Comparison of ENCODE assay signal across 24 cellular contexts in the genomic region with DNA sequence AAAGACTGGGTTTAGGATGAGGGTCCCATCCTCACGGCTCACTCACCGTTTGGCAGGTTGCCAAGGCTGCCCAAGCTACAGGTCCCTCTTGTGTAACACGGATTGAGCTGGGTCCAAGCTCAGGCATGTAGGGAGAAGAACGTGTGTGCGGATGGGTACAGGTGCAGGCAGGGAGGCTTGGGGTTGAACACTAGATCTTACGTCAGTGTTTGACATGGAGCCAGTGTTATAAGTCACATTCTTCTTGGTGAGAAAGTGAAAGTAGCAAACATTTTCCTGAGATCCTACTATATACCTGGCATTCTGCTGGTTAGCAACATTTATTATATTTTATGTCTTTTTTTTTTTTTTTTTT.
DNase-seq lines count a peak whose midpoint lies in the region; ATAC-seq and TF ChIP-seq lines count a peak whose summit lies in the region.
"Had no signal": no experiment of that assay in that cellular context is flagged by ENCODE, and none has a peak within 500 bp of the region (broad histone marks: within the 10 kb centered on the region; RNA-seq: fewer than 3 reads in every experiment).

No MANE protein-coding gene starts in this region.

- H3K9me3 ChIP-seq in duodenal mucosa (ENCODE audit: control insufficient read depth in 1 of 2, low read length in 2 of 2) (no peaks in the 10 kb centered on the region), mucosa of stomach (ENCODE audit: control insufficient read depth, low read length) (no peaks in the 10 kb centered on the region), thyroid gland (no peaks in the 10 kb centered on the region)
- H3K9me3 ChIP-seq: A549, right atrium auricular region, tibial nerve had no signal

- DNase-seq in Right ventricle myocardium superior = peak; percentile 45
- DNase-seq in Right ventricle myocardium inferior (ENCODE audit: missing footprints) = no peak
- DNase-seq in thyroid gland = no peak
- DNase-seq: activated CD4-positive, alpha-beta memory T cell treated with anti-CD3 and anti-CD28 coated beads, Interleukin-2, amount 10 ng/mL, durations not matched to agents 7 days and 5 days; activated CD4-positive, alpha-beta T cell treated with anti-CD3 and anti-CD28 coated beads for 1 hour; activated CD8-positive, alpha-beta memory T cell treated with anti-CD3 and anti-CD28 coated beads, Interleukin-2, amount 50 U/mL, for 48 hours; activated naive CD4-positive, alpha-beta T cell treated with anti-CD3 and anti-CD28 coated beads for 36 hours; CD4-positive, alpha-beta memory T cell; foreskin melanocyte; HCEC 1CT; kidney glomerular epithelial cell; NCI-H1092; NCI-H1694 treated with DMSO at 0.1 percent for 48 hours; PC-9; SHP77 had no signal

- H3K27ac ChIP-seq in duodenal mucosa (ENCODE audit: low read depth, low read length) = peak overlapping the region; percentile 8
- H3K27ac ChIP-seq in thyroid gland = peak overlapping the region in 2 of 3 donors; percentile 24 to 54
- H3K27ac ChIP-seq: A549, parathyroid adenoma, PC-9, right atrium auricular region, tibial nerve had no signal

- no peak for TF ChIP-seq CTCF in thyroid gland (IDR thresholded peaks at IDR 0.05)

- peaks cover 29 to 30% of the 10 kb centered on the region in 2 donors for H3K4me1 ChIP-seq in duodenal mucosa (ENCODE audit: control insufficient read depth in 1 of 2, insufficient read depth in 2 of 2, low read length in 2 of 2)
- peaks cover 20% of the 10 kb centered on the region for H3K4me1 ChIP-seq in mucosa of stomach (ENCODE audit: control insufficient read depth, insufficient read depth, low read length)
- H3K4me1 ChIP-seq in thyroid gland = peaks cover 29 to 45% of the 10 kb centered on the region in 2 donors
- H3K4me1 ChIP-seq: parathyroid adenoma, tibial nerve had no signal

- TF ChIP-seq POLR2A in thyroid gland (IDR thresholded peaks at IDR 0.05) = no peak

- WGBS in thyroid gland, 2 donors = 78 to 79% methylated on average over 6 of the region's 6 CpGs

- H3K36me3 ChIP-seq in duodenal mucosa (ENCODE audit: control insufficient read depth in 1 of 2, insufficient read depth in 2 of 2, low read length in 2 of 2) = no peaks in the 10 kb centered on the region
- no peaks in the 10 kb centered on the region for H3K36me3 ChIP-seq in mucosa of stomach (ENCODE audit: control insufficient read depth, insufficient read depth, low read length)
- H3K36me3 ChIP-seq in thyroid gland = no peaks in the 10 kb centered on the region
- H3K36me3 ChIP-seq: right atrium auricular region, tibial nerve had no signal

- no peaks in the 10 kb centered on the region for H3K27me3 ChIP-seq in duodenal mucosa (ENCODE audit: control insufficient read depth in 1 of 2, insufficient read depth in 2 of 2, low read length in 2 of 2)
- H3K27me3 ChIP-seq in mucosa of stomach (ENCODE audit: control insufficient read depth, insufficient read depth, low read length) = no peaks in the 10 kb centered on the region
- H3K27me3 ChIP-seq in thyroid gland = no peaks in the 10 kb centered on the region
- H3K27me3 ChIP-seq: right atrium auricular region, tibial nerve had no signal

- intact Hi-C loops in Right ventricle myocardium superior (cut with DNase I) = no loop called here
- intact Hi-C loops in Right ventricle myocardium inferior (cut with DNase I) = no loop called here
- intact Hi-C loops in thyroid gland (cut with DNase I) = no loop called here

- H3K4me3 ChIP-seq in duodenal mucosa (ENCODE audit: low read depth in 1 of 2, low read length in 2 of 2) (peak overlapping the region; percentile 68 to 71), mucosa of stomach (ENCODE audit: low read length) (peak overlapping the region; percentile 44), thyroid gland (replicated peaks in 1 of 3) (no peak overlapping the region)
- H3K4me3 ChIP-seq: A549, PC-9, right atrium auricular region, tibial nerve had no signal

- H3K9ac ChIP-seq in duodenal mucosa (ENCODE audit: low read depth in 1 of 2, low read length in 2 of 2) = peak overlapping the region; percentile 5 to 26
- no peak overlapping the region for H3K9ac ChIP-seq in mucosa of stomach (ENCODE audit: low read length)
- H3K9ac ChIP-seq: parathyroid adenoma had no signal

- no peak for ATAC-seq in Right ventricle myocardium superior (ENCODE audit: poor library complexity)
- no peak for ATAC-seq in Right ventricle myocardium inferior
- ATAC-seq in GM19467 (IDR thresholded peaks at IDR 0.05; ENCODE audit: unreplicated experiment) = no peak
- no peak for ATAC-seq in GM21367 (IDR thresholded peaks at IDR 0.05; ENCODE audit: unreplicated experiment)
- no peak for ATAC-seq in HG03280 (IDR thresholded peaks at IDR 0.05; ENCODE audit: unreplicated experiment)
- ATAC-seq: A549 had no signal

Comparison
In these comparisons a context has a peak if more than half of its experiments do, and no peak if none do; other contexts are left out.
1. H3K4me3 ChIP-seq: peak in duodenal mucosa (2 of 2) and mucosa of stomach (single experiment); none in thyroid gland (0 of 3).